ENCODE assay signal across 22 cellular contexts in genomic region chrX:5842601-5843000, GRCh38.
"Had no signal": no experiment of that assay in that cellular context is flagged by ENCODE, and none has a peak within 500 bp of the region (broad histone marks: within the 10 kb centered on the region; RNA-seq: fewer than 3 reads in every experiment).

No MANE protein-coding gene starts in this region.

- FAIRE-seq: HepG2, RCC 7860 had no signal

- ATAC-seq: HepG2, SK-N-SH treated with all-trans-retinoic acid at 6 μM for 48 hours had no signal

- DNase-seq: IMR-90, Karpas-422, KG1, MM.1S, MV-4-11, NCI-H1048, NCI-H1105 treated with DMSO at 0.1 percent for 48 hours, NCI-H1417 treated with DMSO at 0.1 percent for 48 hours, NCI-H146, NCI-H1694 treated with DMSO at 0.1 percent for 48 hours, NCI-H1930, NCI-H2081, NCI-H2107, NCI-H2227 treated with DMSO at 0.1 percent for 48 hours, NCI-H524, NCI-H69, NCI-H774, RPMI8226, SHP77 had no signal
